Comparison of ENCODE assay signal across 27 cellular contexts in genomic region chr3:157805553-157805952, GRCh38.
"Had no signal": no experiment of that assay in that cellular context is flagged by ENCODE, and none has a peak within 500 bp of the region (broad histone marks: within the 10 kb centered on the region; RNA-seq: fewer than 3 reads in every experiment).

No MANE protein-coding gene starts in this region.

- H3K27me3 ChIP-seq: colonic mucosa, esophagus muscularis mucosa, esophagus squamous epithelium, gastrocnemius medialis, gastroesophageal sphincter had no signal

- H3K9me3 ChIP-seq: colonic mucosa, esophagus squamous epithelium, gastrocnemius medialis had no signal

- FAIRE-seq: colon, endometrium, endothelial cell of umbilical vein, frontal cortex had no signal

- DNase-seq: colonic mucosa; cortex of kidney; dermis blood vessel endothelial cell; dorsolateral prefrontal cortex; effector CD4-positive, alpha-beta T cell; effector CD8-positive, alpha-beta T cell; effector memory CD4-positive, alpha-beta T cell; effector memory CD8-positive, alpha-beta T cell; endodermal cell; erythroblast; esophagus squamous epithelium; foreskin fibroblast; foreskin keratinocyte; foreskin melanocyte; gastrocnemius medialis; glutamatergic neuron; head of caudate nucleus had no signal

- ATAC-seq: effector memory CD8-positive, alpha-beta T cell; esophagus mucosa; foreskin keratinocyte; gastrocnemius medialis; gastroesophageal sphincter had no signal

- H3K27me3 Mint-ChIP-seq: dendritic cell treated with granulocyte-macrophage colony-stimulating factor and Interleukin-4, amounts not matched to agents 40 ng/mL and 50 ng/mL, for 4 days; effector memory CD8-positive, alpha-beta T cell had no signal

- H3K27ac ChIP-seq: colonic mucosa, coronary artery, dorsolateral prefrontal cortex, epithelial cell of prostate, esophagus muscularis mucosa, esophagus squamous epithelium, foreskin keratinocyte, gastrocnemius medialis, gastroesophageal sphincter had no signal

- H3K4me1 ChIP-seq: colonic mucosa, esophagus muscularis mucosa, esophagus squamous epithelium, foreskin keratinocyte, gastrocnemius medialis, gastroesophageal sphincter had no signal

- H3K4me3 ChIP-seq: colonic mucosa, coronary artery, dorsolateral prefrontal cortex, esophagus muscularis mucosa, esophagus squamous epithelium, gastrocnemius medialis, gastroesophageal sphincter had no signal

- H3K4me3 Mint-ChIP-seq: dendritic cell treated with granulocyte-macrophage colony-stimulating factor and Interleukin-4, amounts not matched to agents 40 ng/mL and 50 ng/mL, for 4 days; effector memory CD8-positive, alpha-beta T cell; endodermal cell had no signal

- H3K27ac Mint-ChIP-seq: dendritic cell treated with granulocyte-macrophage colony-stimulating factor and Interleukin-4, amounts not matched to agents 40 ng/mL and 50 ng/mL, for 4 days; effector memory CD8-positive, alpha-beta T cell; endodermal cell had no signal

- H3K36me3 ChIP-seq: colonic mucosa, esophagus muscularis mucosa, esophagus squamous epithelium, gastrocnemius medialis, gastroesophageal sphincter had no signal

- H3K4me1 Mint-ChIP-seq: endodermal cell had no signal
